1 cellular context compared by ENCODE assay signal in the genomic region with DNA sequence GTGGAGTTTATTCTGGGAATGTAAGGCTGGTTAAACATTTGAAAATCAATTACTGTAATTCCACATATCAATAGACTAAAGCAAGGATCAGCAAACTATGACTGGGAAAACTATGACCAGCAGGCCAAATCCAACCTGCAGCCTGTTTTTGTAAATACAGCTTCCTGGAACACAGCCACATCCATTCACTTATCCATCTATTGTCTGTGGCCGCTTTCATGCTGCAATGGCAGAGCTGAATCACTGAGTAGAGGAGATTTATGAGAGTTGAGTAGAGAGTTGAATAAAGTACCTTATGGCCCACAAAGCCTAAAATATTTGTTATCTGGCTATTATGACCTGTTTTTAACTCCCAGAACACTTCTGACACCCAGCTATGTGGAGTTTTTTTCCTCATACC.
TF ChIP-seq lines count a peak whose summit lies in the region.

No MANE protein-coding gene starts in this region.

TF ChIP-seq in IMR-90, 13 proteins besides CTCF, POLR2A, EP300 and RAD21 (continued from another document):
- TF ChIP-seq, protein P1, sequence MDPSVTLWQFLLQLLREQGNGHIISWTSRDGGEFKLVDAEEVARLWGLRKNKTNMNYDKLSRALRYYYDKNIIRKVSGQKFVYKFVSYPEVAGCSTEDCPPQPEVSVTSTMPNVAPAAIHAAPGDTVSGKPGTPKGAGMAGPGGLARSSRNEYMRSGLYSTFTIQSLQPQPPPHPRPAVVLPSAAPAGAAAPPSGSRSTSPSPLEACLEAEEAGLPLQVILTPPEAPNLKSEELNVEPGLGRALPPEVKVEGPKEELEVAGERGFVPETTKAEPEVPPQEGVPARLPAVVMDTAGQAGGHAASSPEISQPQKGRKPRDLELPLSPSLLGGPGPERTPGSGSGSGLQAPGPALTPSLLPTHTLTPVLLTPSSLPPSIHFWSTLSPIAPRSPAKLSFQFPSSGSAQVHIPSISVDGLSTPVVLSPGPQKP (IDR thresholded peaks at IDR 0.05; ENCODE audit: borderline replicate concordance, low read depth, low read length), result no peak
- TF ChIP-seq RFX5 (IDR thresholded peaks at IDR 0.05; ENCODE audit: low read depth, low read length) (no peak), CHD1 (IDR thresholded peaks at IDR 0.05; ENCODE audit: low read depth, low read length) (no peak), FOS (IDR thresholded peaks at IDR 0.05; ENCODE audit: low read depth, low read length) (no peak), MXI1 (IDR thresholded peaks at IDR 0.05; ENCODE audit: borderline replicate concordance, low read depth, low read length) (no peak)
